In genomic region chr4:154616731-154617130, GRCh38 we compare ENCODE assay signal across 12 cellular contexts. TPM values are rescaled to one million over a fixed set of nuclear protein-coding genes. Genes with fewer than 3 reads are reported as not detected.
DNase-seq lines count a peak whose midpoint lies in the region; ATAC-seq and FAIRE-seq lines count a peak whose summit lies in the region.
"Had no signal": no experiment of that assay in that cellular context is flagged by ENCODE, and none has a peak within 500 bp of the region (broad histone marks: within the 10 kb centered on the region; RNA-seq: fewer than 3 reads in every experiment).

No MANE protein-coding gene starts in this region.

- H4K12ac ChIP-seq in trophoblast cell (ENCODE audit: low read depth, low read length), result no peak overlapping the region

- H3K4me1 ChIP-seq in BLaER1, result peaks cover 9% of the 10 kb centered on the region; the same call in 1 of the 2 replicates
- H3K4me1 ChIP-seq in trophoblast cell (ENCODE audit: control insufficient read depth in 1 of 2, insufficient read depth in 2 of 2, low read length in 2 of 2), result no peaks in the 10 kb centered on the region
- no peaks in the 10 kb centered on the region for H3K4me1 ChIP-seq in mesendoderm (ENCODE audit: control insufficient read depth, low read depth, low read length)
- H3K4me1 ChIP-seq: BE2C had no signal

- H3K27me3 ChIP-seq in BLaER1 (no peaks in the 10 kb centered on the region), trophoblast cell (ENCODE audit: insufficient read depth, low read length) (no peaks in the 10 kb centered on the region), mesendoderm (ENCODE audit: insufficient read depth, low read length, poor library complexity) (no peaks in the 10 kb centered on the region)
- H3K27me3 ChIP-seq: ovary had no signal

- no peak overlapping the region for H4K5ac ChIP-seq in mesendoderm (ENCODE audit: low read length)

- H3K27ac ChIP-seq in BLaER1, result no peak overlapping the region
- no peak overlapping the region for H3K27ac ChIP-seq in trophoblast cell (ENCODE audit: low read depth, low read length)
- no peak overlapping the region for H3K27ac ChIP-seq in mesendoderm (ENCODE audit: low read depth, low read length)
- H3K27ac ChIP-seq: ovary had no signal

- FAIRE-seq in HTR-8/SVneo (lab: Jason Lieb, UNC), result no peak

- no peak overlapping the region for H3K56ac ChIP-seq in mesendoderm (ENCODE audit: low read length)

- H3K14ac ChIP-seq in trophoblast cell (ENCODE audit: low read length), result no peak overlapping the region

- H3K9me3 ChIP-seq in BLaER1, result no peaks in the 10 kb centered on the region
- no peaks in the 10 kb centered on the region for H3K9me3 ChIP-seq in trophoblast cell (ENCODE audit: insufficient read depth, low read depth, low read length)
- H3K9me3 ChIP-seq: BE2C, ovary had no signal

- H3K23ac ChIP-seq in trophoblast cell (ENCODE audit: low read length) (no peak overlapping the region), mesendoderm (ENCODE audit: low read length) (no peak overlapping the region)

- H2BK12ac ChIP-seq in trophoblast cell (ENCODE audit: low read length), result no peak overlapping the region

- H2AK5ac ChIP-seq in trophoblast cell (ENCODE audit: low read length) (no peak overlapping the region), mesendoderm (ENCODE audit: low read length) (no peak overlapping the region)

- H3K4me3 ChIP-seq in BLaER1, result no peak overlapping the region
- H3K4me3 ChIP-seq in trophoblast cell (ENCODE audit: low read depth, low read length), result no peak overlapping the region
- no peak overlapping the region for H3K4me3 ChIP-seq in mesendoderm (ENCODE audit: low read length)
- H3K4me3 ChIP-seq: ovary had no signal

- H3K18ac ChIP-seq in trophoblast cell (ENCODE audit: low read length) (no peak overlapping the region), mesendoderm (ENCODE audit: low read length) (no peak overlapping the region)

- no peaks in the 10 kb centered on the region for H3K36me3 ChIP-seq in BLaER1
- no peaks in the 10 kb centered on the region for H3K36me3 ChIP-seq in trophoblast cell (ENCODE audit: control insufficient read depth in 1 of 2, insufficient read depth in 2 of 2, low read length in 2 of 2)
- H3K36me3 ChIP-seq in mesendoderm (ENCODE audit: control insufficient read depth, insufficient read depth, low read length), result no peaks in the 10 kb centered on the region
- H3K36me3 ChIP-seq: BE2C, ovary had no signal

- H2BK15ac ChIP-seq in mesendoderm (replicated peaks; ENCODE audit: low read depth), result no peak overlapping the region

- no peak overlapping the region for H2AFZ ChIP-seq in trophoblast cell (ENCODE audit: insufficient read depth, low read length, poor library complexity)

- ATAC-seq in GM19035 (IDR thresholded peaks at IDR 0.05; ENCODE audit: unreplicated experiment) (peak; percentile 93), HG02763 (IDR thresholded peaks at IDR 0.05; ENCODE audit: unreplicated experiment) (peak; percentile 99), HG03575 (IDR thresholded peaks at IDR 0.05; ENCODE audit: extremely low read depth, insufficient number of reproducible peaks, low FRiP score, unreplicated experiment) (peak; percentile 91)

- no peak overlapping the region for H2BK5ac ChIP-seq in trophoblast cell (ENCODE audit: low read depth, low read length, poor library complexity)
- no peak overlapping the region for H2BK5ac ChIP-seq in mesendoderm (ENCODE audit: low read length)

- WGBS in trophoblast cell (ENCODE audit: extremely low coverage, insufficient coverage, insufficient read length), result no CpG with 5 or more reads among the region's 2 CpGs
- WGBS in mesendoderm (ENCODE audit: extremely low coverage, insufficient coverage, low lambda C conversion rate), result no CpG with 5 or more reads among the region's 2 CpGs

- H2BK120ac ChIP-seq in trophoblast cell (ENCODE audit: insufficient read depth, low read length, poor library complexity) (no peak overlapping the region), mesendoderm (ENCODE audit: low read depth, low read length) (no peak overlapping the region)

- H3K79me1 ChIP-seq in trophoblast cell (ENCODE audit: low read length) (no peaks in the 10 kb centered on the region), mesendoderm (ENCODE audit: low read length) (no peaks in the 10 kb centered on the region)

- DNase-seq in HTR-8/SVneo (ENCODE audit: insufficient read length, low spot score) (no peak), trophoblast cell (no peak), HK-2 (ENCODE audit: unreplicated experiment) (no peak), mesendoderm (no peak)
- DNase-seq: BE2C, NCI-H1105 treated with DMSO at 0.1 percent for 48 hours, ovary, Right ventricle myocardium superior had no signal

- no peak overlapping the region for H3K4ac ChIP-seq in trophoblast cell (ENCODE audit: low read depth, low read length)
- H3K4ac ChIP-seq in mesendoderm (ENCODE audit: low read depth, low read length), result no peak overlapping the region

- no peak overlapping the region for H4K91ac ChIP-seq in trophoblast cell (ENCODE audit: low read depth, low read length)

- no peaks in the 10 kb centered on the region for H4K20me1 ChIP-seq in BLaER1

- H3K4me2 ChIP-seq in BLaER1, result peak overlapping the region; percentile 37
- no peak overlapping the region for H3K4me2 ChIP-seq in trophoblast cell (ENCODE audit: low read length)
- H3K4me2 ChIP-seq in mesendoderm (ENCODE audit: low read length), result no peak overlapping the region

- no peaks in the 10 kb centered on the region for H3K79me2 ChIP-seq in trophoblast cell (ENCODE audit: control insufficient read depth, insufficient read depth, low read length, poor library complexity)
- no peaks in the 10 kb centered on the region for H3K79me2 ChIP-seq in mesendoderm (ENCODE audit: control insufficient read depth, insufficient read depth, low read length)

- H4K8ac ChIP-seq in trophoblast cell (ENCODE audit: low read depth, low read length) (no peak overlapping the region), mesendoderm (ENCODE audit: low read depth, low read length) (no peak overlapping the region)

- H3K9ac ChIP-seq in BLaER1, result 0 out of 2 replicates have a peak overlapping the region, but pooled peaks have one; percentile 1
- no peak overlapping the region for H3K9ac ChIP-seq in trophoblast cell (ENCODE audit: low read length)
- H3K9ac ChIP-seq in mesendoderm (ENCODE audit: low read length), result no peak overlapping the region

RNA-seq across cellular contexts. Expression of gene FGG, which starts 4.3 kb away (rescaled TPM):
- 0.03 and 0.06 TPM in 2 replicates for polyA plus RNA-seq in trophoblast cell (2013)
- polyA plus RNA-seq in mesendoderm (2013, experiment 1 of 2), result 0.08 TPM
- 0.06 TPM for polyA plus RNA-seq in mesendoderm (2013, experiment 2 of 2)

RNA-seq across cellular contexts. Expression of gene FGA, which starts 26.2 kb away (rescaled TPM):
- polyA plus RNA-seq in trophoblast cell (2013), result not detected in 2 replicates
- polyA plus RNA-seq in mesendoderm (2013, experiment 1 of 2), result 0.03 TPM
- not detected for polyA plus RNA-seq in mesendoderm (2013, experiment 2 of 2)
- polyA plus RNA-seq: ovary had no signal

RNA-seq across cellular contexts. Expression of gene FGB, which starts 53.9 kb away (rescaled TPM):
- 0.03 TPM in 1 of 2 replicates, not detected in the other for polyA plus RNA-seq in trophoblast cell (2013)
- polyA plus RNA-seq in mesendoderm (2013, experiment 1 of 2), result not detected
- polyA plus RNA-seq in mesendoderm (2013, experiment 2 of 2), result 0.04 TPM
- polyA plus RNA-seq: ovary had no signal
